Comparison of ENCODE assay signal across 21 cellular contexts in the genomic region with DNA sequence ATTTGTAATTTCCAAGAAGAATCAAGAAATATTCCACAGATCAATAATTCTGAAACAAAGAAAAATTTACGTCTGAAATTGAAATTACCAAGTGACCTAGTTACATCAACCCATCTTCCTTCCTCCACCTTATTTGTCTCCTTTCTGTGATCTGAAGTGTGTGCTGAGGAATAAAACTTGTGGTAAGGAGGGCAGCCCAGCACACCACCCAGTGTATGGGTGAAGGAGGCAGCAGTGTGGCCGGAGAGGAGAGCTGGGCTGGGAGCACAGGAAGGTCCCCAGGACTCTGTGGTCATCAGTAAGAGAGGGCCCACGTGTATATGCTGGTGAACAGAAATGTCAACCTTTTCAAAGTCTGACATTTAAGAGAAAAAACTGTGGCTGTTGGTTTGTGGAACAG. TPM values are rescaled to one million over a fixed set of nuclear protein-coding genes. Genes with fewer than 3 reads are reported as not detected.
A peak's percentile ranks its signal among the peaks of the same experiment; 100 is the strongest.
DNase-seq lines count a peak whose midpoint lies in the region; ATAC-seq and TF ChIP-seq lines count a peak whose summit lies in the region.
"Had no signal": no experiment of that assay in that cellular context is flagged by ENCODE, and none has a peak within 500 bp of the region (broad histone marks: within the 10 kb centered on the region; RNA-seq: fewer than 3 reads in every experiment).

No MANE protein-coding gene starts in this region.

- H3K9me3 ChIP-seq in OCI-LY7 (ENCODE audit: low read length) (no peaks in the 10 kb centered on the region), upper lobe of right lung (no peaks in the 10 kb centered on the region)
- H3K9me3 ChIP-seq: sigmoid colon, tibial nerve had no signal

- no peaks in the 10 kb centered on the region for H4K20me1 ChIP-seq in OCI-LY7 (ENCODE audit: insufficient read depth, low read length)

- H3K36me3 ChIP-seq in OCI-LY7 (ENCODE audit: insufficient read depth, low read length) = no peaks in the 10 kb centered on the region
- H3K36me3 ChIP-seq in upper lobe of right lung = no peaks in the 10 kb centered on the region
- H3K36me3 ChIP-seq: sigmoid colon, tibial nerve had no signal

- H3K27ac Mint-ChIP-seq in stimulated activated naive CD8-positive, alpha-beta T cell treated with anti-CD3 and anti-CD28 coated beads, Interleukin-15, Interleukin-2, amounts not matched to agents 100 ng/mL and 50 ng/mL, for 24 hours = peak overlapping the region; percentile 81
- peak overlapping the region; percentile 43 for H3K27ac Mint-ChIP-seq in activated naive CD8-positive, alpha-beta T cell treated with anti-CD3 and anti-CD28 coated beads, Interleukin-2, amount 50 U/mL, for 24 hours
- H3K27ac Mint-ChIP-seq: nephron progenitor cell had no signal

- DNase-seq in stimulated activated naive CD8-positive, alpha-beta T cell treated with anti-CD3 and anti-CD28 coated beads, Interleukin-15, Interleukin-2, amounts not matched to agents 100 U/mL and 50 U/mL, for 24 hours = no peak
- DNase-seq in OCI-LY7 (ENCODE audit: low spot score) (no peak), upper lobe of right lung (no peak), EL (no peak)
- no peak for DNase-seq in activated naive CD8-positive, alpha-beta T cell treated with anti-CD3 and anti-CD28 coated beads, Interleukin-2, amount 50 U/mL, for 24 hours
- DNase-seq in stimulated activated naive CD4-positive, alpha-beta T cell (lab: John Stamatoyannopoulos, UW) = no peak
- DNase-seq: DND-41, IMR-90, kidney glomerular epithelial cell, NCI-H1436, NCI-H510A, nephron progenitor cell, sigmoid colon, T1000 had no signal

- H2AFZ ChIP-seq in OCI-LY7 (ENCODE audit: low read length) = no peak overlapping the region

- no peaks in the 10 kb centered on the region for H3K36me3 Mint-ChIP-seq in stimulated activated naive CD8-positive, alpha-beta T cell treated with anti-CD3 and anti-CD28 coated beads, Interleukin-15, Interleukin-2, amounts not matched to agents 100 ng/mL and 50 ng/mL, for 24 hours (ENCODE audit: low read depth)
- no peaks in the 10 kb centered on the region for H3K36me3 Mint-ChIP-seq in activated naive CD8-positive, alpha-beta T cell treated with anti-CD3 and anti-CD28 coated beads, Interleukin-2, amount 50 U/mL, for 24 hours (ENCODE audit: low read depth)
- H3K36me3 Mint-ChIP-seq: activated naive CD4-positive, alpha-beta T cell treated with anti-CD3 and anti-CD28 coated beads, Interleukin-2, amount 50 U/mL, for 24 hours had no signal

- BruUV-seq in OCI-LY7 (replicated peaks; lab: Mats Ljungman, UMichigan) = no TSS peak

- H3K9me2 ChIP-seq in OCI-LY7 (ENCODE audit: insufficient read depth, low read length) = no peaks in the 10 kb centered on the region

- H3K27me3 ChIP-seq in upper lobe of right lung = no peaks in the 10 kb centered on the region
- H3K27me3 ChIP-seq: sigmoid colon had no signal

- H3K27ac ChIP-seq in OCI-LY7 (ENCODE audit: low read depth, low read length, poor library complexity, severe bottlenecking) = peak overlapping the region; percentile 92
- H3K27ac ChIP-seq in upper lobe of right lung = no peak overlapping the region
- H3K27ac ChIP-seq: RWPE1, sigmoid colon had no signal

- H3K4me3 ChIP-seq in OCI-LY7 (ENCODE audit: low read depth, low read length, poor library complexity, severe bottlenecking) = no peak overlapping the region
- peak overlapping the region; percentile 10 for H3K4me3 ChIP-seq in upper lobe of right lung
- H3K4me3 ChIP-seq: sigmoid colon had no signal

- no peaks in the 10 kb centered on the region for H3K9me3 Mint-ChIP-seq in stimulated activated naive CD8-positive, alpha-beta T cell treated with anti-CD3 and anti-CD28 coated beads, Interleukin-15, Interleukin-2, amounts not matched to agents 100 ng/mL and 50 ng/mL, for 24 hours
- H3K9me3 Mint-ChIP-seq in activated naive CD8-positive, alpha-beta T cell treated with anti-CD3 and anti-CD28 coated beads, Interleukin-2, amount 50 U/mL, for 24 hours = no peaks in the 10 kb centered on the region
- H3K9me3 Mint-ChIP-seq: activated naive CD4-positive, alpha-beta T cell treated with anti-CD3 and anti-CD28 coated beads, Interleukin-2, amount 50 U/mL, for 24 hours had no signal

- peak overlapping the region; percentile 77 for H3K4me2 ChIP-seq in OCI-LY7 (ENCODE audit: low read length)

- H3K27me3 Mint-ChIP-seq in stimulated activated naive CD8-positive, alpha-beta T cell treated with anti-CD3 and anti-CD28 coated beads, Interleukin-15, Interleukin-2, amounts not matched to agents 100 ng/mL and 50 ng/mL, for 24 hours = peaks cover 7% of the 10 kb centered on the region
- no peaks in the 10 kb centered on the region for H3K27me3 Mint-ChIP-seq in activated naive CD8-positive, alpha-beta T cell treated with anti-CD3 and anti-CD28 coated beads, Interleukin-2, amount 50 U/mL, for 24 hours
- H3K27me3 Mint-ChIP-seq: activated naive CD4-positive, alpha-beta T cell treated with anti-CD3 and anti-CD28 coated beads, Interleukin-2, amount 50 U/mL, for 24 hours had no signal

- TF ChIP-seq CTCF in OCI-LY7 (conservative IDR thresholded peaks at IDR 0.05; ENCODE audit: low read length) (no peak), upper lobe of right lung (IDR thresholded peaks at IDR 0.05) (no peak)

- POLR2A ChIA-PET in OCI-LY7 (lab: Charles Lee) = interaction anchor here (0.6 to 1.3 kb wide), 3 partner anchors 18 to 909 kb away, joined by 3 to 4 read pairs (median 4); no protein-coding TSS in a partner anchor

- CTCF ChIA-PET in OCI-LY7 (lab: Charles Lee; ENCODE audit: unreplicated experiment) = no interaction called here

- peaks cover 58% of the 10 kb centered on the region for H3K4me1 Mint-ChIP-seq in stimulated activated naive CD8-positive, alpha-beta T cell treated with anti-CD3 and anti-CD28 coated beads, Interleukin-15, Interleukin-2, amounts not matched to agents 100 ng/mL and 50 ng/mL, for 24 hours (ENCODE audit: low read depth)
- H3K4me1 Mint-ChIP-seq in activated naive CD8-positive, alpha-beta T cell treated with anti-CD3 and anti-CD28 coated beads, Interleukin-2, amount 50 U/mL, for 24 hours = peaks cover 51% of the 10 kb centered on the region

- peak overlapping the region; percentile 71 for H3K4me3 Mint-ChIP-seq in stimulated activated naive CD8-positive, alpha-beta T cell treated with anti-CD3 and anti-CD28 coated beads, Interleukin-15, Interleukin-2, amounts not matched to agents 100 ng/mL and 50 ng/mL, for 24 hours
- peak overlapping the region; percentile 63 for H3K4me3 Mint-ChIP-seq in activated naive CD8-positive, alpha-beta T cell treated with anti-CD3 and anti-CD28 coated beads, Interleukin-2, amount 50 U/mL, for 24 hours
- H3K4me3 Mint-ChIP-seq: activated naive CD4-positive, alpha-beta T cell treated with anti-CD3 and anti-CD28 coated beads, Interleukin-2, amount 50 U/mL, for 24 hours; nephron progenitor cell had no signal

- ATAC-seq in stimulated activated naive CD8-positive, alpha-beta T cell treated with anti-CD3 and anti-CD28 coated beads, Interleukin-15, Interleukin-2, amounts not matched to agents 100 U/mL and 50 U/mL, for 24 hours = no peak
- ATAC-seq in activated naive CD8-positive, alpha-beta T cell treated with anti-CD3 and anti-CD28 coated beads, Interleukin-2, amount 50 U/mL, for 24 hours = peak; percentile 42
- ATAC-seq in upper lobe of right lung (no peak), HG03135 (IDR thresholded peaks at IDR 0.05; ENCODE audit: unreplicated experiment) (no peak)
- ATAC-seq: SK-N-SH treated with all-trans-retinoic acid at 6 μM for 48 hours had no signal

- intact Hi-C loops in OCI-LY7 (cut with micrococcal nuclease; ENCODE audit: unreplicated experiment) (loop anchor here (5.0 kb wide), 1 partner anchor 34 kb away; no protein-coding TSS in a partner anchor), upper lobe of right lung (cut with DNase I) (no loop called here)

- H3K4me1 ChIP-seq in OCI-LY7 (ENCODE audit: insufficient read depth, low read length, poor library complexity, severe bottlenecking) (peaks cover 81% of the 10 kb centered on the region), upper lobe of right lung (no peaks in the 10 kb centered on the region)

- H3K79me2 ChIP-seq in OCI-LY7 (ENCODE audit: insufficient read depth, low read depth, low read length) = no peaks in the 10 kb centered on the region

RNA-seq across cellular contexts. Expression of gene CCR6, which starts 11.3 kb away (rescaled TPM):
- 0.05 and 0.35 TPM in 2 replicates for total RNA-seq in OCI-LY7 (2014; rRNA removed; shearing (Covaris generic))
- total RNA-seq in OCI-LY7 (2022) (0.10 TPM in 1 of 2 replicates, not detected in the other), upper lobe of right lung (1.4 TPM)
- total RNA-seq: IMR-90, MCF 10A, sigmoid colon, tibial nerve had no signal

RNA-seq across cellular contexts. Expression of gene GPR31, which starts 46.2 kb away (rescaled TPM):
- total RNA-seq in OCI-LY7 (2014; rRNA removed; shearing (Covaris generic)) = not detected in 2 replicates
- total RNA-seq in OCI-LY7 (2022) (not detected in 2 replicates), upper lobe of right lung (not detected)
- total RNA-seq: IMR-90, MCF 10A, sigmoid colon, tibial nerve had no signal
